ENCODE assay signal across 1 cellular context in genomic region chr11:118005224-118006152, GRCh38.
TF ChIP-seq lines count a peak whose summit lies in the region.

No MANE protein-coding gene starts in this region.

TF ChIP-seq in K562, 482 proteins besides CTCF, POLR2A, EP300 and RAD21 (continued from another document and continues in another):
- TF ChIP-seq, protein P1, sequence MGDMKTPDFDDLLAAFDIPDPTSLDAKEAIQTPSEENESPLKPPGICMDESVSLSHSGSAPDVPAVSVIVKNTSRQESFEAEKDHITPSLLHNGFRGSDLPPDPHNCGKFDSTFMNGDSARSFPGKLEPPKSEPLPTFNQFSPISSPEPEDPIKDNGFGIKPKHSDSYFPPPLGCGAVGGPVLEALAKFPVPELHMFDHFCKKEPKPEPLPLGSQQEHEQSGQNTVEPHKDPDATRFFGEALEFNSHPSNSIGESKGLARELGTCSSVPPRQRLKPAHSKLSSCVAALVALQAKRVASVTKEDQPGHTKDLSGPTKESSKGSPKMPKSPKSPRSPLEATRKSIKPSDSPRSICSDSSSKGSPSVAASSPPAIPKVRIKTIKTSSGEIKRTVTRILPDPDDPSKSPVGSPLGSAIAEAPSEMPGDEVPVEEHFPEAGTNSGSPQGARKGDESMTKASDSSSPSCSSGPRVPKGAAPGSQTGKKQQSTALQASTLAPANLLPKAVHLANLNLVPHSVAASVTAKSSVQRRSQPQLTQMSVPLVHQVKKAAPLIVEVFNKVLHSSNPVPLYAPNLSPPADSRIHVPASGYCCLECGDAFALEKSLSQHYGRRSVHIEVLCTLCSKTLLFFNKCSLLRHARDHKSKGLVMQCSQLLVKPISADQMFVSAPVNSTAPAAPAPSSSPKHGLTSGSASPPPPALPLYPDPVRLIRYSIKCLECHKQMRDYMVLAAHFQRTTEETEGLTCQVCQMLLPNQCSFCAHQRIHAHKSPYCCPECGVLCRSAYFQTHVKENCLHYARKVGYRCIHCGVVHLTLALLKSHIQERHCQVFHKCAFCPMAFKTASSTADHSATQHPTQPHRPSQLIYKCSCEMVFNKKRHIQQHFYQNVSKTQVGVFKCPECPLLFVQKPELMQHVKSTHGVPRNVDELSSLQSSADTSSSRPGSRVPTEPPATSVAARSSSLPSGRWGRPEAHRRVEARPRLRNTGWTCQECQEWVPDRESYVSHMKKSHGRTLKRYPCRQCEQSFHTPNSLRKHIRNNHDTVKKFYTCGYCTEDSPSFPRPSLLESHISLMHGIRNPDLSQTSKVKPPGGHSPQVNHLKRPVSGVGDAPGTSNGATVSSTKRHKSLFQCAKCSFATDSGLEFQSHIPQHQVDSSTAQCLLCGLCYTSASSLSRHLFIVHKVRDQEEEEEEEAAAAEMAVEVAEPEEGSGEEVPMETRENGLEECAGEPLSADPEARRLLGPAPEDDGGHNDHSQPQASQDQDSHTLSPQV (IDR thresholded peaks at IDR 0.05) = no peak; the same call in 1 of the 2 replicates
- TF ChIP-seq BRF1 (IDR thresholded peaks at IDR 0.05; ENCODE audit: borderline replicate concordance, extremely low read depth, insufficient read length) = no peak
- TF ChIP-seq WHSC1 (IDR thresholded peaks at IDR 0.05; ENCODE audit: low read length) = no peak
- TF ChIP-seq ZFP1 (CRISPR knock-in tag; IDR thresholded peaks at IDR 0.05) = no peak
- no peak for TF ChIP-seq ZNF830 (CRISPR knock-in tag; IDR thresholded peaks at IDR 0.05)
- TF ChIP-seq CTBP1 (IDR thresholded peaks at IDR 0.05; ENCODE audit: borderline replicate concordance) = peak; percentile 83
- no peak for TF ChIP-seq BCL6 (CRISPR knock-in tag; IDR thresholded peaks at IDR 0.05)
- TF ChIP-seq ARNT (IDR thresholded peaks at IDR 0.05) = no peak
- TF ChIP-seq, protein P2, sequence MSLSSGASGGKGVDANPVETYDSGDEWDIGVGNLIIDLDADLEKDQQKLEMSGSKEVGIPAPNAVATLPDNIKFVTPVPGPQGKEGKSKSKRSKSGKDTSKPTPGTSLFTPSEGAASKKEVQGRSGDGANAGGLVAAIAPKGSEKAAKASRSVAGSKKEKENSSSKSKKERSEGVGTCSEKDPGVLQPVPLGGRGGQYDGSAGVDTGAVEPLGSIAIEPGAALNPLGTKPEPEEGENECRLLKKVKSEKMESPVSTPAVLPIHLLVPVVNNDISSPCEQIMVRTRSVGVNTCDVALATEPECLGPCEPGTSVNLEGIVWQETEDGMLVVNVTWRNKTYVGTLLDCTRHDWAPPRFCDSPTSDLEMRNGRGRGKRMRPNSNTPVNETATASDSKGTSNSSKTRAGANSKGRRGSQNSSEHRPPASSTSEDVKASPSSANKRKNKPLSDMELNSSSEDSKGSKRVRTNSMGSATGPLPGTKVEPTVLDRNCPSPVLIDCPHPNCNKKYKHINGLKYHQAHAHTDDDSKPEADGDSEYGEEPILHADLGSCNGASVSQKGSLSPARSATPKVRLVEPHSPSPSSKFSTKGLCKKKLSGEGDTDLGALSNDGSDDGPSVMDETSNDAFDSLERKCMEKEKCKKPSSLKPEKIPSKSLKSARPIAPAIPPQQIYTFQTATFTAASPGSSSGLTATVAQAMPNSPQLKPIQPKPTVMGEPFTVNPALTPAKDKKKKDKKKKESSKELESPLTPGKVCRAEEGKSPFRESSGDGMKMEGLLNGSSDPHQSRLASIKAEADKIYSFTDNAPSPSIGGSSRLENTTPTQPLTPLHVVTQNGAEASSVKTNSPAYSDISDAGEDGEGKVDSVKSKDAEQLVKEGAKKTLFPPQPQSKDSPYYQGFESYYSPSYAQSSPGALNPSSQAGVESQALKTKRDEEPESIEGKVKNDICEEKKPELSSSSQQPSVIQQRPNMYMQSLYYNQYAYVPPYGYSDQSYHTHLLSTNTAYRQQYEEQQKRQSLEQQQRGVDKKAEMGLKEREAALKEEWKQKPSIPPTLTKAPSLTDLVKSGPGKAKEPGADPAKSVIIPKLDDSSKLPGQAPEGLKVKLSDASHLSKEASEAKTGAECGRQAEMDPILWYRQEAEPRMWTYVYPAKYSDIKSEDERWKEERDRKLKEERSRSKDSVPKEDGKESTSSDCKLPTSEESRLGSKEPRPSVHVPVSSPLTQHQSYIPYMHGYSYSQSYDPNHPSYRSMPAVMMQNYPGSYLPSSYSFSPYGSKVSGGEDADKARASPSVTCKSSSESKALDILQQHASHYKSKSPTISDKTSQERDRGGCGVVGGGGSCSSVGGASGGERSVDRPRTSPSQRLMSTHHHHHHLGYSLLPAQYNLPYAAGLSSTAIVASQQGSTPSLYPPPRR (CRISPR knock-in tag; IDR thresholded peaks at IDR 0.05; ENCODE audit: borderline replicate concordance) = no peak
- no peak for TF ChIP-seq TOE1 (IDR thresholded peaks at IDR 0.05; ENCODE audit: borderline replicate concordance)
- no peak for TF ChIP-seq TOE1 (CRISPR knock-in tag; IDR thresholded peaks at IDR 0.05; ENCODE audit: borderline replicate concordance, low read depth)
- 0 out of 2 replicates have a peak, but pooled peaks have one; percentile 40 for TF ChIP-seq GATA2 (CRISPR knock-in tag; IDR thresholded peaks at IDR 0.05)
- TF ChIP-seq ELF1 (tag; IDR thresholded peaks at IDR 0.05) = no peak
- TF ChIP-seq ATF7 (IDR thresholded peaks at IDR 0.05) = peak; percentile 31; the same call in 1 of the 2 replicates
- TF ChIP-seq ZNF347 (CRISPR knock-in tag; IDR thresholded peaks at IDR 0.05; ENCODE audit: low read depth) = no peak
- no peak for TF ChIP-seq ZBTB5 (IDR thresholded peaks at IDR 0.05)
- TF ChIP-seq, protein P3, sequence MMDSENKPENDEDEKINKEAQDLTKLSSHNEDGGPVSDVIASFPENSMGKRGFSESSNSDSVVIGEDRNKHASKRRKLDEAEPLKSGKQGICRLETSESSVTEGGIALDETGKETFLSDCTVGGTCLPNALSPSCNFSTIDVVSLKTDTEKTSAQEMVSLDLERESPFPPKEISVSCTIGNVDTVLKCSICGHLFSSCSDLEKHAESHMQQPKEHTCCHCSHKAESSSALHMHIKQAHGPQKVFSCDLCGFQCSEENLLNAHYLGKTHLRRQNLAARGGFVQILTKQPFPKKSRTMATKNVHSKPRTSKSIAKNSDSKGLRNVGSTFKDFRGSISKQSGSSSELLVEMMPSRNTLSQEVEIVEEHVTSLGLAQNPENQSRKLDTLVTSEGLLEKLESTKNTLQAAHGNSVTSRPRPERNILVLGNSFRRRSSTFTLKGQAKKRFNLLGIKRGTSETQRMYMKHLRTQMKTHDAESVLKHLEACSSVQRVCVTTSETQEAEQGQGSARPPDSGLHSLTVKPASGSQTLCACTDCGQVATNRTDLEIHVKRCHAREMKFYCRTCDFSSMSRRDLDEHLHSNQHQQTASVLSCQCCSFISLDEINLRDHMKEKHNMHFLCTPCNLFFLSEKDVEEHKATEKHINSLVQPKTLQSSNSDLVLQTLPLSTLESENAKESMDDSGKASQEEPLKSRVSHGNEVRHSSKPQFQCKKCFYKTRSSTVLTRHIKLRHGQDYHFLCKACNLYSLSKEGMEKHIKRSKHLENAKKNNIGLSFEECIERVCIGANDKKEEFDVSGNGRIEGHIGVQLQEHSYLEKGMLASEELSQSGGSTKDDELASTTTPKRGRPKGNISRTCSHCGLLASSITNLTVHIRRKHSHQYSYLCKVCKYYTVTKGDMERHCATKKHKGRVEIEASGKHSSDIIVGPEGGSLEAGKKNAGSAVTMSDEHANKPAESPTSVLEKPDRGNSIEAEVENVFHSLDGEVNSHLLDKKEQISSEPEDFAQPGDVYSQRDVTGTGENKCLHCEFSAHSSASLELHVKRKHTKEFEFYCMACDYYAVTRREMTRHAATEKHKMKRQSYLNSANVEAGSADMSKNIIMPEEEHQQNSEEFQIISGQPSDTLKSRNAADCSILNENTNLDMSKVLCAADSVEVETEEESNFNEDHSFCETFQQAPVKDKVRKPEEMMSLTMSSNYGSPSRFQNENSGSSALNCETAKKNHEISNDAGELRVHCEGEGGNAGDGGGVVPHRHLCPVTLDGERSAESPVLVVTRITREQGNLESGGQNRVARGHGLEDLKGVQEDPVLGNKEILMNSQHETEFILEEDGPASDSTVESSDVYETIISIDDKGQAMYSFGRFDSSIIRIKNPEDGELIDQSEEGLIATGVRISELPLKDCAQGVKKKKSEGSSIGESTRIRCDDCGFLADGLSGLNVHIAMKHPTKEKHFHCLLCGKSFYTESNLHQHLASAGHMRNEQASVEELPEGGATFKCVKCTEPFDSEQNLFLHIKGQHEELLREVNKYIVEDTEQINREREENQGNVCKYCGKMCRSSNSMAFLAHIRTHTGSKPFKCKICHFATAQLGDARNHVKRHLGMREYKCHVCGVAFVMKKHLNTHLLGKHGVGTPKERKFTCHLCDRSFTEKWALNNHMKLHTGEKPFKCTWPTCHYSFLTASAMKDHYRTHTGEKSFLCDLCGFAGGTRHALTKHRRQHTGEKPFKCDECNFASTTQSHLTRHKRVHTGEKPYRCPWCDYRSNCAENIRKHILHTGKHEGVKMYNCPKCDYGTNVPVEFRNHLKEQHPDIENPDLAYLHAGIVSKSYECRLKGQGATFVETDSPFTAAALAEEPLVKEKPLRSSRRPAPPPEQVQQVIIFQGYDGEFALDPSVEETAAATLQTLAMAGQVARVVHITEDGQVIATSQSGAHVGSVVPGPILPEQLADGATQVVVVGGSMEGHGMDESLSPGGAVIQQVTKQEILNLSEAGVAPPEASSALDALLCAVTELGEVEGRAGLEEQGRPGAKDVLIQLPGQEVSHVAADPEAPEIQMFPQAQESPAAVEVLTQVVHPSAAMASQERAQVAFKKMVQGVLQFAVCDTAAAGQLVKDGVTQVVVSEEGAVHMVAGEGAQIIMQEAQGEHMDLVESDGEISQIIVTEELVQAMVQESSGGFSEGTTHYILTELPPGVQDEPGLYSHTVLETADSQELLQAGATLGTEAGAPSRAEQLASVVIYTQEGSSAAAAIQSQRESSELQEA (IDR thresholded peaks at IDR 0.05; ENCODE audit: low read depth) = no peak
- no peak for TF ChIP-seq ZNF512 (tag; IDR thresholded peaks at IDR 0.05)
- peak; percentile 80 for TF ChIP-seq CBFA2T2 (conservative IDR thresholded peaks at IDR 0.05)
- TF ChIP-seq SMAD3 (CRISPR knock-in tag; conservative IDR thresholded peaks at IDR 0.05) = no peak
- TF ChIP-seq PTBP1 (IDR thresholded peaks at IDR 0.05; ENCODE audit: low read depth, low read length) = no peak
- TF ChIP-seq FOS (IDR thresholded peaks at IDR 0.05; ENCODE audit: extremely low read depth, insufficient read length) = no peak
- TF ChIP-seq TCF15 (CRISPR knock-in tag; IDR thresholded peaks at IDR 0.05) = no peak
- no peak for TF ChIP-seq MCM5 (IDR thresholded peaks at IDR 0.05; ENCODE audit: low read depth)
- no peak for TF ChIP-seq TCFL5 (CRISPR knock-in tag; conservative IDR thresholded peaks at IDR 0.05)
- peak; percentile 88; the same call in 1 of the 2 replicates for TF ChIP-seq ZEB2 (IDR thresholded peaks at IDR 0.05)
- TF ChIP-seq, protein P4, sequence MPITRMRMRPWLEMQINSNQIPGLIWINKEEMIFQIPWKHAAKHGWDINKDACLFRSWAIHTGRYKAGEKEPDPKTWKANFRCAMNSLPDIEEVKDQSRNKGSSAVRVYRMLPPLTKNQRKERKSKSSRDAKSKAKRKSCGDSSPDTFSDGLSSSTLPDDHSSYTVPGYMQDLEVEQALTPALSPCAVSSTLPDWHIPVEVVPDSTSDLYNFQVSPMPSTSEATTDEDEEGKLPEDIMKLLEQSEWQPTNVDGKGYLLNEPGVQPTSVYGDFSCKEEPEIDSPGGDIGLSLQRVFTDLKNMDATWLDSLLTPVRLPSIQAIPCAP (CRISPR knock-in tag; IDR thresholded peaks at IDR 0.05; ENCODE audit: borderline replicate concordance) = no peak
- no peak for TF ChIP-seq MAFG (tag; conservative IDR thresholded peaks at IDR 0.05)
- TF ChIP-seq CBX5 (IDR thresholded peaks at IDR 0.05; ENCODE audit: borderline replicate concordance, low read depth) = no peak
- peak; percentile 84 for TF ChIP-seq SMARCA4 (IDR thresholded peaks at IDR 0.05)
- TF ChIP-seq HMGN3 (IDR thresholded peaks at IDR 0.05; ENCODE audit: borderline replicate concordance, extremely low read depth, insufficient read length, low read depth, low read length) = no peak
- TF ChIP-seq SMAD4 (CRISPR knock-in tag; conservative IDR thresholded peaks at IDR 0.05) = no peak
- no peak for TF ChIP-seq HDAC3 (IDR thresholded peaks at IDR 0.05; ENCODE audit: borderline replicate concordance, partially characterized antibody)
- TF ChIP-seq ZNF175 (CRISPR knock-in tag; IDR thresholded peaks at IDR 0.05; ENCODE audit: low read depth) = no peak
- no peak for TF ChIP-seq CHD4 (IDR thresholded peaks at IDR 0.05; ENCODE audit: insufficient read depth, insufficient replicate concordance, low read depth, low read length, poor library complexity, severe bottlenecking)
- TF ChIP-seq NR4A1 (CRISPR knock-in tag; IDR thresholded peaks at IDR 0.05) = no peak
- no peak for TF ChIP-seq NR4A1 (tag; IDR thresholded peaks at IDR 0.05)
- TF ChIP-seq, protein P5, sequence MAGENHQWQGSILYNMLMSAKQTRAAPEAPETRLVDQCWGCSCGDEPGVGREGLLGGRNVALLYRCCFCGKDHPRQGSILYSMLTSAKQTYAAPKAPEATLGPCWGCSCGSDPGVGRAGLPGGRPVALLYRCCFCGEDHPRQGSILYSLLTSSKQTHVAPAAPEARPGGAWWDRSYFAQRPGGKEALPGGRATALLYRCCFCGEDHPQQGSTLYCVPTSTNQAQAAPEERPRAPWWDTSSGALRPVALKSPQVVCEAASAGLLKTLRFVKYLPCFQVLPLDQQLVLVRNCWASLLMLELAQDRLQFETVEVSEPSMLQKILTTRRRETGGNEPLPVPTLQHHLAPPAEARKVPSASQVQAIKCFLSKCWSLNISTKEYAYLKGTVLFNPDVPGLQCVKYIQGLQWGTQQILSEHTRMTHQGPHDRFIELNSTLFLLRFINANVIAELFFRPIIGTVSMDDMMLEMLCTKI (IDR thresholded peaks at IDR 0.05; ENCODE audit: partially characterized antibody) = no peak
- no peak for TF ChIP-seq MIER1 (IDR thresholded peaks at IDR 0.05; ENCODE audit: low read depth)
